1 cellular context compared by ENCODE assay signal in the genomic region with DNA sequence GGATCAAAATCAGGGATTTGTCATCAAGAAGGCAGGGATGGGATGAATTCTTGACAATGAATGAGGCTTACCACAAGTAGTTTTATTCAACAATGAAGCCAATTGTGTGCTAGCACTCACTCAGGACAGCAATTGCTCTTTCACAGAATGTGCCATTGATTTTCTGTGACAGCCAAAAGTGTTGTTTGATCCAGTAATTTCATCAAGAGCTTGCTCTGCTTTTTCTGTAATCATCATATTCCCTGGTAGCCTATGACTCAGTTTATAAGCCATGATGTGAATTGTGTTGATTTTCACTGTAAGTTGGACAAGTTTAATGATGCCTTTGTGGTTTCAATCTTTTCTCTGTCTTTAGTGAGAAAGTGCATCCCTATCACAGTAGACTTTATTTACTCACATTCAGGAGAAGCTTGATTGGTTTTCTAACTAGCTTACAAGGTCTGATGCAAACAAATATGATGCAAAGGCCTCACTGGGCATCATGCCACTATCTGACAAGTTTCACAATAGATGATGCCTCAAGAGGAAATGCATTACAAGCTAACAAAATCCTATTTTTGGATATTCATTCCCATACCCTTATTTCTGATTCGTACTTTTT.
TF ChIP-seq lines count a peak whose summit lies in the region.

No MANE protein-coding gene starts in this region.

TF ChIP-seq in endothelial cell of umbilical vein, 7 proteins besides CTCF, POLR2A, EP300 and RAD21:
- TF ChIP-seq FOS (IDR thresholded peaks at IDR 0.05; ENCODE audit: borderline replicate concordance, insufficient read depth, low read length) (peak; percentile 30), JUN (IDR thresholded peaks at IDR 0.05; ENCODE audit: borderline replicate concordance, insufficient read depth, insufficient read length, low read depth) (peak; percentile 41), MYC (IDR thresholded peaks at IDR 0.05; ENCODE audit: low read depth, low read length) (no peak)
